In the genomic region with DNA sequence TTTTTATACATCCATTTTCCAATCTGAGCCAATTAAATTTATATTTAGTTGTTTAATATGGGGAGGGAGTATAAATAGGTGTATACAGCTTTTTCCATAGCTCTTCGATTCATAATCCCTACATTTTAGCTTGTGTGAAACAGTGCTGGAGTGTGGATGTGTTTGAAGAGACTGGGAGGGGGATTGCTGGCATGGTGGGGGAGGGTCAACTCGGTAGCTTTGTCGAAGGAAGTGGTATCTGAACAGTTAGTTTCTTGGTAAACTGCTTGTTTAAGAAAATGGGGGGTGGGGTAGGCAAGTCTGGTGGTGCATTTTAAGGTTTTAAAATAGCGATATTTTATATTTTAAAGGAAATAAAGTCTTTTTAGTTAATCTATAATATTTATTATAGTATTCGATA, we compare ENCODE assay signal across 15 cellular contexts. TPM values are rescaled to one million over a fixed set of nuclear protein-coding genes. Genes with fewer than 3 reads are reported as not detected.
DNase-seq lines count a peak whose midpoint lies in the region; ATAC-seq and TF ChIP-seq lines count a peak whose summit lies in the region.
"Had no signal": no experiment of that assay in that cellular context is flagged by ENCODE, and none has a peak within 500 bp of the region (broad histone marks: within the 10 kb centered on the region; RNA-seq: fewer than 3 reads in every experiment).

No MANE protein-coding gene starts in this region.

- H3F3A ChIP-seq in neural progenitor cell (ENCODE audit: low read depth) = peaks cover 82% of the 10 kb centered on the region

- H3K4me3 ChIP-seq in HAP-1 (peak overlapping the region; percentile 47), neural progenitor cell (peak overlapping the region; percentile 65), lower lobe of right lung (no peak overlapping the region)
- H3K4me3 ChIP-seq: thyroid gland had no signal

- no peaks in the 10 kb centered on the region for H3K36me3 ChIP-seq in HAP-1 (replicated peaks)
- H3K36me3 ChIP-seq in neural progenitor cell = no peaks in the 10 kb centered on the region
- no peaks in the 10 kb centered on the region for H3K36me3 ChIP-seq in lower lobe of right lung
- H3K36me3 ChIP-seq: thyroid gland had no signal

- H3K27me3 ChIP-seq in HAP-1 (ENCODE audit: low read depth) (no peaks in the 10 kb centered on the region), neural progenitor cell (no peaks in the 10 kb centered on the region), lower lobe of right lung (ENCODE audit: low read depth) (peaks cover 96% of the 10 kb centered on the region)

- peak overlapping the region; percentile 82 for H3K4me2 ChIP-seq in neural progenitor cell

- H3K27ac ChIP-seq in neural progenitor cell = peak overlapping the region; percentile 97
- H3K27ac ChIP-seq in lower lobe of right lung = no peak overlapping the region
- H3K27ac ChIP-seq: thyroid gland had no signal

- intact Hi-C loops in lower lobe of right lung (cut with DNase I) = no loop called here

- no peaks in the 10 kb centered on the region for H3K9me3 Mint-ChIP-seq in endothelial cell (ENCODE audit: unreplicated experiment)
- H3K9me3 Mint-ChIP-seq in neural progenitor cell = no peaks in the 10 kb centered on the region
- H3K9me3 Mint-ChIP-seq: T-helper 2 cell treated with Interferon-gamma antibody and Interleukin-4, amounts not matched to agents 5 μg/mL and 100 μg/mL, for 36 hours had no signal

- peaks cover 41% of the 10 kb centered on the region for H3K4me1 Mint-ChIP-seq in endothelial cell (ENCODE audit: unreplicated experiment)
- peaks cover 33% of the 10 kb centered on the region for H3K4me1 Mint-ChIP-seq in neural progenitor cell

- H3K36me3 Mint-ChIP-seq in endothelial cell (ENCODE audit: low read depth, unreplicated experiment) = peaks cover 3% of the 10 kb centered on the region
- H3K36me3 Mint-ChIP-seq in neural progenitor cell = no peaks in the 10 kb centered on the region

- peak overlapping the region; percentile 97 for H3K27ac Mint-ChIP-seq in endothelial cell (ENCODE audit: unreplicated experiment)
- peak overlapping the region; percentile 96 for H3K27ac Mint-ChIP-seq in neural progenitor cell
- H3K27ac Mint-ChIP-seq: activated T-cell treated with anti-CD3 and anti-CD28 coated beads, Interleukin-2, amount 50 U/mL, for 72 hours; T-helper 2 cell treated with Interferon-gamma antibody and Interleukin-4, amounts not matched to agents 5 μg/mL and 100 μg/mL, for 36 hours had no signal

- H3K27me3 Mint-ChIP-seq in endothelial cell (ENCODE audit: unreplicated experiment) = peaks cover 5% of the 10 kb centered on the region
- H3K27me3 Mint-ChIP-seq in neural progenitor cell (ENCODE audit: insufficient read depth, low read depth) = no peaks in the 10 kb centered on the region

- H3K4me3 Mint-ChIP-seq in endothelial cell (ENCODE audit: unreplicated experiment) = peak overlapping the region; percentile 85
- H3K4me3 Mint-ChIP-seq in neural progenitor cell = peak overlapping the region; percentile 98
- H3K4me3 Mint-ChIP-seq: activated T-cell treated with anti-CD3 and anti-CD28 coated beads, Interleukin-2, amount 50 U/mL, for 72 hours; T-helper 2 cell treated with Interferon-gamma antibody and Interleukin-4, amounts not matched to agents 5 μg/mL and 100 μg/mL, for 36 hours had no signal

- H2AFZ ChIP-seq in neural progenitor cell (replicated peaks) = no peak overlapping the region

- no peaks in the 10 kb centered on the region for H4K20me1 ChIP-seq in neural progenitor cell (ENCODE audit: low read depth)

- ATAC-seq in lower lobe of right lung = no peak
- ATAC-seq: activated T-cell treated with anti-CD3 and anti-CD28 coated beads, Interleukin-2, amount 50 U/mL, for 72 hours; left cardiac atrium had no signal

- peaks cover 71% of the 10 kb centered on the region for H3K79me2 ChIP-seq in neural progenitor cell (ENCODE audit: low read depth)

- in situ Hi-C loops in HAP-1 (cut with MboI; ENCODE audit: low sequenced_read_pairs) = no loop called here

- H3K9ac ChIP-seq in neural progenitor cell = no peak overlapping the region

- H3K4me1 ChIP-seq in HAP-1 = peaks cover 26% of the 10 kb centered on the region
- H3K4me1 ChIP-seq in neural progenitor cell = peaks cover 57% of the 10 kb centered on the region
- no peaks in the 10 kb centered on the region for H3K4me1 ChIP-seq in lower lobe of right lung

- peak; percentile 68 to 70 for DNase-seq in HAP-1 (ENCODE audit: low spot score in 2 of 2)
- peak; percentile 45 for DNase-seq in NCI-H2227 (lab: John Stamatoyannopoulos, UW; ENCODE audit: unreplicated experiment)
- DNase-seq in endothelial cell (ENCODE audit: low spot score) = peak; percentile 63
- DNase-seq in neural progenitor cell (ENCODE audit: low spot score) = peak; percentile 73
- no peak for DNase-seq in NCI-H226
- DNase-seq in lower lobe of right lung = no peak
- DNase-seq in EL = no peak
- DNase-seq: activated T-cell treated with anti-CD3 and anti-CD28 coated beads, Interleukin-2, amount 50 U/mL, for 72 hours; cerebellar nuclear complex; left cardiac atrium; stimulated activated CD4-positive, alpha-beta T cell treated with anti-CD3 and anti-CD28 coated beads, Interleukin-2, amount 100 ng/mL, for 24 hours; stimulated activated CD8-positive, alpha-beta memory T cell treated with anti-CD3 and anti-CD28 coated beads, Interleukin-4, amount 100 ng/mL, for 48 hours; thyroid gland had no signal

- TF ChIP-seq CTCF in endothelial cell (IDR thresholded peaks at IDR 0.05; ENCODE audit: unreplicated experiment) (no peak), neural progenitor cell (IDR thresholded peaks at IDR 0.05) (no peak), lower lobe of right lung (IDR thresholded peaks at IDR 0.05) (no peak)

- no peaks in the 10 kb centered on the region for H3K9me3 ChIP-seq in HAP-1
- H3K9me3 ChIP-seq in neural progenitor cell (ENCODE audit: low read depth) = no peaks in the 10 kb centered on the region
- H3K9me3 ChIP-seq in lower lobe of right lung = no peaks in the 10 kb centered on the region
- H3K9me3 ChIP-seq: thyroid gland had no signal

RNA-seq across cellular contexts. Expression of gene LIN28B, which starts 1.4 kb away (rescaled TPM):
- total RNA-seq in endothelial cell (ENCODE audit: unreplicated experiment) = 36.9 TPM
- 105 and 165 TPM in 2 replicates for total RNA-seq in neural progenitor cell (ENCODE audit: low replicate concordance)
- total RNA-seq in lower lobe of right lung = not detected
- total RNA-seq: activated T-cell treated with anti-CD3 and anti-CD28 coated beads, Interleukin-2, amount 50 U/mL, for 72 hours; left cardiac atrium; renal cortical epithelial cell had no signal

Comparison
In these comparisons a context has a peak if more than half of its experiments do, and no peak if none do; other contexts are left out.
1. DNase-seq: peak in HAP-1 (2 of 2), NCI-H2227 (single experiment), endothelial cell (single experiment) and neural progenitor cell (single experiment); none in NCI-H226 (single experiment), lower lobe of right lung (single experiment) and EL (single experiment).
2. RNA of gene LIN28B, which starts 1.4 kb away (total RNA-seq): 105 to 165 TPM in neural progenitor cell and 36.9 TPM in endothelial cell (single experiment); not detected in lower lobe of right lung (single experiment); every median in the first group is over 10 times any median in the second.